ENCODE assay signal across 13 cellular contexts in the genomic region with DNA sequence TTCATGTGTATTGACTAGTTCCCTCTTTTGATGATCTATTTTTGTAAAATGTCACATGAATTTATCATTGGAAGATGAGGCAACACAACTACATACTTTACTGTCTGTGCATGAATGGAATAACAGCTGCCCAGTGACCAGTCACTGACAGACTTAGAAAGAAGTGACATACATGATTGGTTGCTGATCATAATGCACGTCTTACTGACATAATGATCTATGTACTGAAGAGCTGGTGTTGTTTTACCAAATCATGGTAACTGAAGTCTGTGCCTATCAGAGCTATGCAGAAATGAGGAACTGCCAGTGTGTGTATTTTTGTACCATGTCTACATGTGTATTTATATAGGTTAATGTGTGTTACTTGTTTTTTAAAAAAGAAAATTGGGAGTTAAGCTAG. TPM values are rescaled to one million over a fixed set of nuclear protein-coding genes. Genes with fewer than 3 reads are reported as not detected.
DNase-seq lines count a peak whose midpoint lies in the region; ATAC-seq lines count a peak whose summit lies in the region.
"Had no signal": no experiment of that assay in that cellular context is flagged by ENCODE, and none has a peak within 500 bp of the region (broad histone marks: within the 10 kb centered on the region; RNA-seq: fewer than 3 reads in every experiment).

No MANE protein-coding gene starts in this region.

- H3K36me3 Mint-ChIP-seq in activated T-cell treated with anti-CD3 and anti-CD28 coated beads, Interleukin-2, amount 50 U/mL, for 4 hours (ENCODE audit: insufficient read depth), result peaks cover 12% of the 10 kb centered on the region
- H3K36me3 Mint-ChIP-seq in IgD-negative memory B cell, result no peaks in the 10 kb centered on the region
- H3K36me3 Mint-ChIP-seq in activated CD4-positive, alpha-beta memory T cell treated with anti-CD3 and anti-CD28 coated beads, Interleukin-2, amount 10 ng/mL, durations not matched to agents 7 days and 5 days (ENCODE audit: low read depth), result peaks cover 17% of the 10 kb centered on the region
- H3K36me3 Mint-ChIP-seq in stimulated activated memory B cell treated with anti-CD40 and anti-IgM and Interleukin-4, amounts not matched to agents 10 μg/mL and 1 μg/mL and 100 μg/mL, for 72 hours, result peaks cover 10% of the 10 kb centered on the region

- H3K27ac Mint-ChIP-seq in IgD-negative memory B cell, result peak overlapping the region in 2 of 3 donors; percentile 32 to 45
- peak overlapping the region; percentile 10 for H3K27ac Mint-ChIP-seq in activated CD4-positive, alpha-beta memory T cell treated with anti-CD3 and anti-CD28 coated beads, Interleukin-2, amount 10 ng/mL, durations not matched to agents 7 days and 5 days
- H3K27ac Mint-ChIP-seq in stimulated activated memory B cell treated with anti-CD40 and anti-IgM and Interleukin-4, amounts not matched to agents 10 μg/mL and 1 μg/mL and 100 μg/mL, for 72 hours, result peak overlapping the region; percentile 60

- POLR2A ChIA-PET in activated CD4-positive, alpha-beta memory T cell treated with anti-CD3 and anti-CD28 coated beads, Interleukin-2, amount 10 ng/mL, durations not matched to agents 7 days and 5 days (lab: Charles Lee), result interaction anchor here (1.0 to 6.3 kb wide), 5 partner anchors 13 to 31 kb away, joined by 3 to 42 read pairs (median 9); a partner anchor contains a TSS

- peak overlapping the region; percentile 13 for H3K4me3 Mint-ChIP-seq in activated T-cell treated with anti-CD3 and anti-CD28 coated beads, Interleukin-2, amount 50 U/mL, for 4 hours
- peak overlapping the region; percentile 0 to 47 (median 24) for H3K4me3 Mint-ChIP-seq in IgD-negative memory B cell
- no peak overlapping the region for H3K4me3 Mint-ChIP-seq in activated CD4-positive, alpha-beta memory T cell treated with anti-CD3 and anti-CD28 coated beads, Interleukin-2, amount 10 ng/mL, durations not matched to agents 7 days and 5 days
- peak overlapping the region; percentile 11 for H3K4me3 Mint-ChIP-seq in stimulated activated memory B cell treated with anti-CD40 and anti-IgM and Interleukin-4, amounts not matched to agents 10 μg/mL and 1 μg/mL and 100 μg/mL, for 72 hours

- no peak for ATAC-seq in activated T-cell treated with anti-CD3 and anti-CD28 coated beads, Interleukin-2, amount 50 U/mL, for 4 hours
- peak; percentile 52 for ATAC-seq in stimulated activated memory B cell treated with anti-CD40 and anti-IgM and Interleukin-4, amounts not matched to agents 10 μg/mL and 1 μg/mL and 100 μg/mL, for 72 hours
- ATAC-seq in GM19455 (IDR thresholded peaks at IDR 0.05; ENCODE audit: unreplicated experiment), result no peak

- H3K27me3 Mint-ChIP-seq in activated T-cell treated with anti-CD3 and anti-CD28 coated beads, Interleukin-2, amount 50 U/mL, for 4 hours (ENCODE audit: low read depth), result no peaks in the 10 kb centered on the region
- H3K27me3 Mint-ChIP-seq in IgD-negative memory B cell, result peaks cover 3% of the 10 kb centered on the region
- H3K27me3 Mint-ChIP-seq in activated CD4-positive, alpha-beta memory T cell treated with anti-CD3 and anti-CD28 coated beads, Interleukin-2, amount 10 ng/mL, durations not matched to agents 7 days and 5 days, result no peaks in the 10 kb centered on the region
- no peaks in the 10 kb centered on the region for H3K27me3 Mint-ChIP-seq in stimulated activated memory B cell treated with anti-CD40 and anti-IgM and Interleukin-4, amounts not matched to agents 10 μg/mL and 1 μg/mL and 100 μg/mL, for 72 hours

- no peak for DNase-seq in activated T-cell treated with anti-CD3 and anti-CD28 coated beads, Interleukin-2, amount 50 U/mL, for 4 hours
- no peak for DNase-seq in activated T-cell treated with anti-CD3 and anti-CD28 coated beads, Interleukin-2, amount 50 U/mL, for 48 hours
- no peak for DNase-seq in activated CD4-positive, alpha-beta memory T cell treated with anti-CD3 and anti-CD28 coated beads, Interleukin-2, amount 10 ng/mL, durations not matched to agents 7 days and 5 days
- DNase-seq in NCI-H2029 (lab: John Stamatoyannopoulos, UW) (no peak), NCI-H1092 treated with DMSO at 0.1 percent for 48 hours (lab: John Stamatoyannopoulos, UW) (no peak)
- DNase-seq: effector memory CD4-positive, alpha-beta T cell; occipital lobe; stimulated activated CD4-positive, alpha-beta T cell treated with anti-CD3 and anti-CD28 coated beads, Interleukin-2, amount 100 ng/mL, for 48 hours; T-helper 1 cell; upper lobe of left lung had no signal

- no peaks in the 10 kb centered on the region for H3K9me3 Mint-ChIP-seq in activated T-cell treated with anti-CD3 and anti-CD28 coated beads, Interleukin-2, amount 50 U/mL, for 4 hours
- no peaks in the 10 kb centered on the region for H3K9me3 Mint-ChIP-seq in IgD-negative memory B cell
- H3K9me3 Mint-ChIP-seq in activated CD4-positive, alpha-beta memory T cell treated with anti-CD3 and anti-CD28 coated beads, Interleukin-2, amount 10 ng/mL, durations not matched to agents 7 days and 5 days, result no peaks in the 10 kb centered on the region
- no peaks in the 10 kb centered on the region for H3K9me3 Mint-ChIP-seq in stimulated activated memory B cell treated with anti-CD40 and anti-IgM and Interleukin-4, amounts not matched to agents 10 μg/mL and 1 μg/mL and 100 μg/mL, for 72 hours

- peaks cover 77% of the 10 kb centered on the region for H3K4me1 Mint-ChIP-seq in activated T-cell treated with anti-CD3 and anti-CD28 coated beads, Interleukin-2, amount 50 U/mL, for 4 hours (ENCODE audit: low read depth)
- peaks cover 37 to 61% (median 43%) of the 10 kb centered on the region in 3 donors for H3K4me1 Mint-ChIP-seq in IgD-negative memory B cell
- H3K4me1 Mint-ChIP-seq in activated CD4-positive, alpha-beta memory T cell treated with anti-CD3 and anti-CD28 coated beads, Interleukin-2, amount 10 ng/mL, durations not matched to agents 7 days and 5 days, result peaks cover 37% of the 10 kb centered on the region
- peaks cover 66% of the 10 kb centered on the region for H3K4me1 Mint-ChIP-seq in stimulated activated memory B cell treated with anti-CD40 and anti-IgM and Interleukin-4, amounts not matched to agents 10 μg/mL and 1 μg/mL and 100 μg/mL, for 72 hours

- CTCF ChIA-PET in activated CD4-positive, alpha-beta memory T cell treated with anti-CD3 and anti-CD28 coated beads, Interleukin-2, amount 10 ng/mL, durations not matched to agents 7 days and 5 days (lab: Charles Lee), result interaction anchor here (0.6 to 1.8 kb wide), 10 partner anchors 13 to 579 kb away, joined by 3 to 5 read pairs (median 3); a partner anchor contains a TSS

RNA-seq across cellular contexts. Expression of a gene that starts 26.5 kb away (rescaled TPM):
- total RNA-seq in activated T-cell treated with anti-CD3 and anti-CD28 coated beads, Interleukin-2, amount 50 U/mL, for 4 hours, result 1 to 10 TPM; 3.3 to 4.0 (median 3.9) TPM
- 58.6 TPM for polyA plus RNA-seq in IgD-negative memory B cell
- 10 to 100 TPM; 10.3 to 10.4 TPM for total RNA-seq in activated CD4-positive, alpha-beta memory T cell treated with anti-CD3 and anti-CD28 coated beads, Interleukin-2, amount 10 ng/mL, durations not matched to agents 7 days and 5 days
- total RNA-seq: occipital lobe had no signal

RNA-seq across cellular contexts. Expression of a gene that starts 31.1 kb away (rescaled TPM):
- total RNA-seq in activated T-cell treated with anti-CD3 and anti-CD28 coated beads, Interleukin-2, amount 50 U/mL, for 4 hours, result 10 to 100 TPM; 48.5 to 50.4 (median 49.1) TPM
- 88.0 TPM for polyA plus RNA-seq in IgD-negative memory B cell
- 10 to 100 TPM; 53.8 to 55.2 TPM for total RNA-seq in activated CD4-positive, alpha-beta memory T cell treated with anti-CD3 and anti-CD28 coated beads, Interleukin-2, amount 10 ng/mL, durations not matched to agents 7 days and 5 days

Comparison
In these comparisons a context has a peak if more than half of its experiments do, and no peak if none do; other contexts are left out.
1. H3K27ac Mint-ChIP-seq: peak in every context shown above with its lines; median percentile 60 in stimulated activated memory B cell treated with anti-CD40 and anti-IgM and Interleukin-4, amounts not matched to agents 10 μg/mL and 1 μg/mL and 100 μg/mL, for 72 hours; 38 in IgD-negative memory B cell; 10 in activated CD4-positive, alpha-beta memory T cell treated with anti-CD3 and anti-CD28 coated beads, Interleukin-2, amount 10 ng/mL, durations not matched to agents 7 days and 5 days.